1 cellular context compared by ENCODE assay signal in genomic region chr11:74948898-74949747, GRCh38.
TF ChIP-seq lines count a peak whose summit lies in the region.

TSS of gene SPCS2 (plus strand) at chr11:74949266. CDS start at chr11:74949286, 20 bp downstream.
TSS of gene XRRA1 (minus strand) at chr11:74949091. CDS start at chr11:74940878, 8,213 bp downstream.

TF ChIP-seq in GM12878, 131 proteins besides CTCF, POLR2A, EP300 and RAD21 (continued from another document and continues in another):
- TF ChIP-seq ZNF687 (IDR thresholded peaks at IDR 0.05) = peak; percentile 84
- TF ChIP-seq ZBTB11 (CRISPR knock-in tag; IDR thresholded peaks at IDR 0.05) = no peak
- TF ChIP-seq NRF1 (conservative IDR thresholded peaks at IDR 0.05; ENCODE audit: low read depth, low read length) = no peak
- TF ChIP-seq MYC (IDR thresholded peaks at IDR 0.05; ENCODE audit: insufficient read depth, insufficient read length, insufficient replicate concordance, low read length, severe bottlenecking) = no peak
- TF ChIP-seq ZNF274 (IDR thresholded peaks at IDR 0.05; ENCODE audit: insufficient read depth, insufficient read length) = no peak
- no peak; the same call in 1 of the 2 replicates for TF ChIP-seq SMARCA5 (IDR thresholded peaks at IDR 0.05)
- peak; percentile 8; the same call in 1 of the 2 replicates for TF ChIP-seq BCL11A (IDR thresholded peaks at IDR 0.05; ENCODE audit: low read depth, low read length)
- no peak; the same call in 1 of the 2 replicates for TF ChIP-seq RB1 (IDR thresholded peaks at IDR 0.05; ENCODE audit: borderline replicate concordance)
- TF ChIP-seq ESRRA (IDR thresholded peaks at IDR 0.05; ENCODE audit: low read length) = peak; percentile 67; the same call in 1 of the 2 replicates
- TF ChIP-seq ZNF384 (IDR thresholded peaks at IDR 0.05; ENCODE audit: borderline replicate concordance, low read depth, low read length) = no peak
- no peak for TF ChIP-seq ZNF217 (IDR thresholded peaks at IDR 0.05)
- peak; percentile 56; the same call in 1 of the 2 replicates for TF ChIP-seq E2F4 (IDR thresholded peaks at IDR 0.05; ENCODE audit: low read depth, low read length)
- TF ChIP-seq CREM (IDR thresholded peaks at IDR 0.05; ENCODE audit: low read depth) = peak; percentile 95
- TF ChIP-seq POLR2AphosphoS2 (IDR thresholded peaks at IDR 0.05; ENCODE audit: low read depth, low read length) = 0 out of 2 replicates have a peak, but pooled peaks have one; percentile 63
- TF ChIP-seq NR2C2 (IDR thresholded peaks at IDR 0.05; ENCODE audit: borderline replicate concordance, control insufficient read depth, insufficient read length, low read depth) = no peak
- peak; percentile 56; the same call in 1 of the 2 replicates for TF ChIP-seq PAX5 (IDR thresholded peaks at IDR 0.05; ENCODE audit: borderline replicate concordance, low read depth, low read length)
- TF ChIP-seq RUNX3 (IDR thresholded peaks at IDR 0.05; ENCODE audit: low read length) = peak; percentile 85
- no peak for TF ChIP-seq MYB (IDR thresholded peaks at IDR 0.05; ENCODE audit: borderline replicate concordance, low read depth, low read length)
- peak; percentile 85; the same call in 1 of the 2 replicates for TF ChIP-seq PML (IDR thresholded peaks at IDR 0.05; ENCODE audit: low read length)
- TF ChIP-seq SMC3 (IDR thresholded peaks at IDR 0.05; ENCODE audit: borderline replicate concordance, low read length) = no peak
- TF ChIP-seq GATAD2B (conservative IDR thresholded peaks at IDR 0.05; ENCODE audit: low read depth) = peak; percentile 42; the same call in 1 of the 2 replicates
- TF ChIP-seq POU2F2 (IDR thresholded peaks at IDR 0.05; ENCODE audit: borderline replicate concordance, low read depth, low read length) = 0 out of 3 replicates have a peak, but pooled peaks have one; percentile 48
- TF ChIP-seq CUX1 (IDR thresholded peaks at IDR 0.05; ENCODE audit: insufficient replicate concordance, low read depth, low read length) = no peak
- peak; percentile 52 for TF ChIP-seq RELA (IDR thresholded peaks at IDR 0.05; ENCODE audit: borderline replicate concordance, partially characterized antibody)
- TF ChIP-seq HDGF (IDR thresholded peaks at IDR 0.05) = peak; percentile 97; the same call in 1 of the 2 replicates
- TF ChIP-seq TARDBP (IDR thresholded peaks at IDR 0.05; ENCODE audit: borderline replicate concordance) = 0 out of 2 replicates have a peak, but pooled peaks have one; percentile 30
- peak; percentile 53 for TF ChIP-seq MLLT1 (IDR thresholded peaks at IDR 0.05)
- peak; percentile 76; the same call in 1 of the 2 replicates for TF ChIP-seq ATF3 (IDR thresholded peaks at IDR 0.05; ENCODE audit: borderline replicate concordance, extremely low read depth, low read depth, low read length)
- no peak for TF ChIP-seq NFYA (IDR thresholded peaks at IDR 0.05; ENCODE audit: borderline replicate concordance, low read depth, low read length)
- peak; percentile 80 for TF ChIP-seq SIX5 (IDR thresholded peaks at IDR 0.05; ENCODE audit: low read depth, low read length, severe bottlenecking)
- 0 out of 2 replicates have a peak, but pooled peaks have one; percentile 68 for TF ChIP-seq NBN (IDR thresholded peaks at IDR 0.05)
- no peak for TF ChIP-seq NR2C1 (IDR thresholded peaks at IDR 0.05)
- TF ChIP-seq TAF1 (IDR thresholded peaks at IDR 0.05; ENCODE audit: borderline replicate concordance, low read depth, low read length) = peak; percentile 97
- peak; percentile 90 for TF ChIP-seq RAD51 (IDR thresholded peaks at IDR 0.05)
- peak; percentile 13 for TF ChIP-seq PBX3 (IDR thresholded peaks at IDR 0.05; ENCODE audit: insufficient replicate concordance, low read depth, low read length)
- TF ChIP-seq KLF5 (IDR thresholded peaks at IDR 0.05; ENCODE audit: partially characterized antibody) = peak; percentile 72
- TF ChIP-seq ZNF592 (IDR thresholded peaks at IDR 0.05) = no peak
